ENCODE assay signal across 33 cellular contexts in genomic region chr17:65404761-65405160, GRCh38.
"Had no signal": no experiment of that assay in that cellular context is flagged by ENCODE, and none has a peak within 500 bp of the region (broad histone marks: within the 10 kb centered on the region; RNA-seq: fewer than 3 reads in every experiment).

No MANE protein-coding gene starts in this region.

- H3K4me3 ChIP-seq: adrenal gland, body of pancreas, breast epithelium had no signal

- FAIRE-seq: astrocyte, TTC549 had no signal

- H3K9me3 ChIP-seq: adrenal gland, body of pancreas, breast epithelium had no signal

- H3K27ac ChIP-seq: adrenal gland, body of pancreas, brain microvascular endothelial cell, breast epithelium, VCaP had no signal

- H3K4me1 ChIP-seq: adrenal gland, body of pancreas, breast epithelium had no signal

- H3K36me3 ChIP-seq: adrenal gland, brain microvascular endothelial cell, breast epithelium had no signal

- DNase-seq: activated B cell treated with CpG ODN at 0.5 μM for 24 hours; activated CD4-positive, alpha-beta memory T cell treated with anti-CD3 and anti-CD28 coated beads for 36 hours; activated CD4-positive, alpha-beta T cell treated with anti-CD3 and anti-CD28 coated beads for 4 hours; activated CD4-positive, alpha-beta T cell treated with anti-CD3 and anti-CD28 coated beads, Interleukin-2, amount 10 ng/mL, durations not matched to agents 24 days and 14 days; activated CD4-positive, alpha-beta T cell treated with anti-CD3 and anti-CD28 coated beads, Interleukin-2, amount 50 U/mL, for 1 hour; activated CD4-positive, alpha-beta T cell treated with anti-CD3 and anti-CD28 coated beads, Interleukin-2, amount 50 U/mL, for 4 hours; activated CD4-positive, CD25-positive, alpha-beta regulatory T cell treated with anti-CD3 and anti-CD28 coated beads, Interleukin-2, amount 50 U/mL, for 72 hours; activated CD8-positive, alpha-beta memory T cell treated with anti-CD3 and anti-CD28 coated beads, Interleukin-2, amount 50 U/mL, for 4 hours; activated CD8-positive, alpha-beta T cell treated with anti-CD3 and anti-CD28 coated beads for 36 hours; activated effector memory CD4-positive, alpha-beta T cell treated with anti-CD3 and anti-CD28 coated beads, Interleukin-2, amount 50 U/mL, for 16 hours; activated gamma-delta T cell treated with Interleukin-2 at 50 U/mL for 16 hours; activated naive CD4-positive, alpha-beta T cell; activated naive CD4-positive, alpha-beta T cell treated with anti-CD3 and anti-CD28 coated beads for 36 hours; activated naive CD4-positive, alpha-beta T cell treated with anti-CD3 and anti-CD28 coated beads, Interleukin-2, amount 50 U/mL, for 16 hours; activated naive CD8-positive, alpha-beta T cell treated with anti-CD3 and anti-CD28 coated beads for 36 hours; activated T-cell treated with anti-CD3 and anti-CD28 coated beads for 4 hours; activated T-cell treated with anti-CD3 and anti-CD28 coated beads, Interleukin-2, amount 50 U/mL, for 1 hour; activated T-cell treated with anti-CD3 and anti-CD28 coated beads, Interleukin-2, amount 50 U/mL, for 4 hours; activated T-cell treated with anti-CD3 and anti-CD28 coated beads, Interleukin-2, amount 50 U/mL, for 72 hours; adrenal gland; amniotic stem cell; aorta; body of pancreas; brain microvascular endothelial cell; central memory CD4-positive, alpha-beta T cell; T-helper 2 cell; T-helper 9 cell had no signal

- H3K27me3 ChIP-seq: adrenal gland, body of pancreas, brain microvascular endothelial cell, breast epithelium had no signal

- ATAC-seq: activated CD8-positive, alpha-beta T cell treated with anti-CD3 and anti-CD28 coated beads for 36 hours; activated naive CD4-positive, alpha-beta T cell treated with anti-CD3 and anti-CD28 coated beads, Interleukin-2, amount 50 U/mL, for 72 hours; activated T-cell treated with anti-CD3 and anti-CD28 coated beads, Interleukin-2, amount 50 U/mL, for 4 hours; activated T-cell treated with anti-CD3 and anti-CD28 coated beads, Interleukin-2, amount 50 U/mL, for 72 hours; activated T-helper 17 cell treated with anti-CD3 and anti-CD28 coated beads, Interleukin-2, amount 50 U/mL, for 72 hours; body of pancreas had no signal
